14 cellular contexts compared by ENCODE assay signal in genomic region chr16:19926449-19927390, GRCh38. TPM values are rescaled to one million over a fixed set of nuclear protein-coding genes. Genes with fewer than 3 reads are reported as not detected.
DNase-seq lines count a peak whose midpoint lies in the region; ATAC-seq, FAIRE-seq and TF ChIP-seq lines count a peak whose summit lies in the region.
"Had no signal": no experiment of that assay in that cellular context is flagged by ENCODE, and none has a peak within 500 bp of the region (broad histone marks: within the 10 kb centered on the region; RNA-seq: fewer than 3 reads in every experiment).

No MANE protein-coding gene starts in this region.

- H3K14ac ChIP-seq in mesenchymal stem cell (ENCODE audit: low read length in 2 of 2): no peak overlapping the region

- H3K36me3 ChIP-seq in BJ (ENCODE audit: control insufficient read depth, insufficient read depth, low read length) (no peaks in the 10 kb centered on the region), bronchial epithelial cell (ENCODE audit: control insufficient read depth, insufficient read depth, low read length) (no peaks in the 10 kb centered on the region), mesenchymal stem cell (ENCODE audit: control insufficient read depth in 1 of 2, insufficient read depth in 2 of 2, low read depth in 1 of 2, low read length in 2 of 2) (no peaks in the 10 kb centered on the region), Peyer's patch (no peaks in the 10 kb centered on the region)
- H3K36me3 ChIP-seq: stomach had no signal

- H2BK120ac ChIP-seq in mesenchymal stem cell (ENCODE audit: low read depth, low read length): no peak overlapping the region

- WGBS in mesenchymal stem cell: 62% methylated on average over 5 of the region's 8 CpGs

- CTCF ChIA-PET in BJ (lab: Yijun Ruan, JAX): interaction anchor here (1.1 to 2.0 kb wide), 2 partner anchors 19 to 27 kb away, joined by 4 to 6 read pairs; no protein-coding TSS in a partner anchor

- FAIRE-seq in bronchial epithelial cell (lab: Jason Lieb, UNC): no peak

- H3K4me3 ChIP-seq in BJ (ENCODE audit: low read depth, low read length): no peak overlapping the region
- H3K4me3 ChIP-seq in bronchial epithelial cell (ENCODE audit: low read depth, low read length): no peak overlapping the region
- no peak overlapping the region for H3K4me3 ChIP-seq in mesenchymal stem cell (ENCODE audit: insufficient read depth in 1 of 2, low read depth in 1 of 2, low read length in 2 of 2)
- H3K4me3 ChIP-seq in Peyer's patch: no peak overlapping the region
- H3K4me3 ChIP-seq: stomach had no signal

- H3K9ac ChIP-seq in mesenchymal stem cell (ENCODE audit: low read length): no peak overlapping the region

- H2BK15ac ChIP-seq in mesenchymal stem cell (ENCODE audit: low read depth, poor library complexity, severe bottlenecking): no peak overlapping the region

- no peak overlapping the region for H2AFZ ChIP-seq in mesenchymal stem cell (ENCODE audit: low read depth, low read length)

- POLR2A ChIA-PET in BJ (lab: Charles Lee): no interaction called here

- no peak overlapping the region for H4K91ac ChIP-seq in mesenchymal stem cell (ENCODE audit: low read length)

- H3K79me1 ChIP-seq in mesenchymal stem cell (replicated peaks; ENCODE audit: low read length, poor library complexity, severe bottlenecking): no peaks in the 10 kb centered on the region

- H3K27ac ChIP-seq in mesenchymal stem cell (ENCODE audit: low read length, poor library complexity, severe bottlenecking): no peak overlapping the region
- no peak overlapping the region for H3K27ac ChIP-seq in Peyer's patch
- H3K27ac ChIP-seq: stomach had no signal

- ATAC-seq in HG02981 (IDR thresholded peaks at IDR 0.05; ENCODE audit: unreplicated experiment): no peak
- ATAC-seq: activated naive CD4-positive, alpha-beta T cell treated with anti-CD3 and anti-CD28 coated beads, Interleukin-2, amount 50 U/mL, for 72 hours had no signal

- H3K27me3 ChIP-seq in BJ (ENCODE audit: control insufficient read depth, insufficient read depth, low read length) (no peaks in the 10 kb centered on the region), bronchial epithelial cell (ENCODE audit: control insufficient read depth, insufficient read depth, low read length) (no peaks in the 10 kb centered on the region), mesenchymal stem cell (ENCODE audit: control insufficient read depth in 1 of 2, insufficient read depth in 1 of 2, low read length in 2 of 2) (peaks cover 0 to 25% of the 10 kb centered on the region in 2 experiments), Peyer's patch (no peaks in the 10 kb centered on the region)

- peak overlapping the region in 1 of 2 experiments; percentile 21 for H3K18ac ChIP-seq in mesenchymal stem cell (ENCODE audit: low read depth in 1 of 2, low read length in 2 of 2)

- H2BK5ac ChIP-seq in mesenchymal stem cell (ENCODE audit: low read depth, low read length, poor library complexity, severe bottlenecking): no peak overlapping the region

- peak overlapping the region in 1 of 2 experiments; percentile 3 for H2BK12ac ChIP-seq in mesenchymal stem cell (ENCODE audit: low read length in 2 of 2)

- H3K4me1 ChIP-seq in mesenchymal stem cell (ENCODE audit: control insufficient read depth, insufficient read depth, low read depth, low read length) (no peaks in the 10 kb centered on the region), Peyer's patch (no peaks in the 10 kb centered on the region)
- H3K4me1 ChIP-seq: stomach had no signal

- no peak for TF ChIP-seq POLR2A in Peyer's patch (IDR thresholded peaks at IDR 0.05)

- no peak for TF ChIP-seq CTCF in BJ (IDR thresholded peaks at IDR 0.05; ENCODE audit: insufficient read depth, low read depth, low read length)
- no peak for TF ChIP-seq CTCF in bronchial epithelial cell (IDR thresholded peaks at IDR 0.05; ENCODE audit: insufficient read depth, low read length, severe bottlenecking)
- no peak for TF ChIP-seq CTCF in Peyer's patch (IDR thresholded peaks at IDR 0.05)

- H3K9me3 ChIP-seq in mesenchymal stem cell (ENCODE audit: control insufficient read depth, low read length): peaks cover 4% of the 10 kb centered on the region
- no peaks in the 10 kb centered on the region for H3K9me3 ChIP-seq in Peyer's patch

- H3K23ac ChIP-seq in mesenchymal stem cell (ENCODE audit: low read length in 2 of 2): no peak overlapping the region

- H3K4me2 ChIP-seq in mesenchymal stem cell (ENCODE audit: low read length, poor library complexity, severe bottlenecking): no peak overlapping the region

- DNase-seq in BJ (ENCODE audit: low read depth): peak; percentile 9
- peak; percentile 55 for DNase-seq in LHCN-M2 (ENCODE audit: low read depth)
- DNase-seq in bronchial epithelial cell (ENCODE audit: low read depth): peak; percentile 44
- peak; percentile 77 for DNase-seq in mesenchymal stem cell
- DNase-seq in T-helper 9 cell: no peak
- no peak for DNase-seq in KBM-7
- DNase-seq in Peyer's patch: no peak
- DNase-seq: CD4-positive, alpha-beta memory T cell; hypothalamus; KG1; stimulated activated CD4-positive, alpha-beta T cell treated with anti-CD3 and anti-CD28 coated beads, Interleukin-4, amount 100 ng/mL, for 4 hours; stomach had no signal

- in situ Hi-C loops in KBM-7 (cut with MboI; ENCODE audit: low pct_unique_long_range_greater_than_20kb, low sequenced_read_pairs): no loop called here

- H4K8ac ChIP-seq in mesenchymal stem cell (ENCODE audit: low read length): no peak overlapping the region

- H2AK5ac ChIP-seq in mesenchymal stem cell (ENCODE audit: low read length, severe bottlenecking): no peak overlapping the region

- no peak overlapping the region for H3K4ac ChIP-seq in mesenchymal stem cell (ENCODE audit: low read depth in 1 of 2, low read length in 2 of 2)

RNA-seq across cellular contexts. Expression of gene GPRC5B, which starts 42.1 kb away (rescaled TPM):
- polyA plus RNA-seq in BJ (2011; rRNA removed): 0.33 and 0.55 TPM in 2 replicates
- 0.31 and 0.57 TPM in 2 replicates for polyA minus RNA-seq in BJ (2011; rRNA and poly(A)+ RNA removed)
- total RNA-seq in LHCN-M2 (2014; rRNA removed): 7.2 and 9.5 TPM in 2 replicates
- 15.9 TPM for polyA plus RNA-seq in LHCN-M2 (2012)
- total RNA-seq in bronchial epithelial cell: under 0.01 TPM in 2 replicates
- polyA plus RNA-seq in mesenchymal stem cell (2013, experiment 1 of 2): 47.0 TPM
- polyA plus RNA-seq in mesenchymal stem cell (2013, experiment 2 of 2): 51.7 TPM
- 10 to 100 TPM in 1 of 4 donors, 1 to 10 TPM in 3; 3.5 to 22.9 (median 6.6) TPM for total RNA-seq in Peyer's patch
- total RNA-seq: CD4-positive, alpha-beta memory T cell had no signal

Comparison
In these comparisons a context has a peak if more than half of its experiments do, and no peak if none do; other contexts are left out.
1. DNase-seq: peak in BJ (single experiment), LHCN-M2 (single experiment), bronchial epithelial cell (single experiment) and mesenchymal stem cell (single experiment); none in T-helper 9 cell (single experiment), KBM-7 (single experiment) and Peyer's patch (0 of 3).